Comparison of ENCODE assay signal across 14 cellular contexts in the genomic region with DNA sequence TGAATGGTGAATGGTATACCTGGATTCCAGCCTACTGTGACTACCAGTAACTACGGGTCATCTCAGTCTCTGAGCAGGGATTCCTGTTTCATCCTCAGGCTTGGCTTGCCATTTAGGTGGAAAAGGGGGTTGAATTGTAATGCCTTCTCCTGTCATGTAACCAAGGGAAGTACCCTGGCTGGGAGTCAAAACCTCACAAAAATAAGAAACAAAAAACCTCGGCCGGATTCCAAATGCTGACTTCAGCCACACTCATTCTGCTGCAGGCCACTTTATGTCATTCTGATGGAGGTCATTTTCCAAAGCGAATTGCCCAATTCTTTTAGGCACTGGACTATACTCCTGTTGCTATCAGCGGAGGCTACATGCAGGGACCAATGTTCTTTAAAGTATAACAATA.
DNase-seq lines count a peak whose midpoint lies in the region; ATAC-seq and TF ChIP-seq lines count a peak whose summit lies in the region.
"Had no signal": no experiment of that assay in that cellular context is flagged by ENCODE, and none has a peak within 500 bp of the region (broad histone marks: within the 10 kb centered on the region; RNA-seq: fewer than 3 reads in every experiment).

No MANE protein-coding gene starts in this region.

- no peak for TF ChIP-seq POLR2A in heart left ventricle (IDR thresholded peaks at IDR 0.05)

- peak overlapping the region in 5 of 12 donors; percentile 1 to 37 (median 19) for H3K27ac ChIP-seq in heart left ventricle
- H3K27ac ChIP-seq: brain microvascular endothelial cell, neural progenitor cell, Peyer's patch had no signal

- H3K27me3 ChIP-seq in heart left ventricle: no peaks in the 10 kb centered on the region
- H3K27me3 ChIP-seq: brain microvascular endothelial cell, neural progenitor cell, Peyer's patch had no signal

- H3K9me3 ChIP-seq in heart left ventricle: peaks cover 0 to 3% (median 0%) of the 10 kb centered on the region in 12 donors
- H3K9me3 ChIP-seq: Peyer's patch had no signal

- DNase-seq in GM04504 (ENCODE audit: low read depth): peak; percentile 81
- peak; percentile 92 for DNase-seq in astrocyte of the hippocampus (ENCODE audit: low read depth, low spot score)
- peak in 4 of 5 donors; percentile 37 to 63 (median 54) for DNase-seq in heart left ventricle
- peak; percentile 79 for DNase-seq in stromal cell of bone marrow (ENCODE audit: low read depth)
- no peak for DNase-seq in NCI-H345 treated with DMSO at 0.1 percent for 48 hours (lab: John Stamatoyannopoulos, UW; ENCODE audit: unreplicated experiment)
- no peak for DNase-seq in NCI-H345 (lab: John Stamatoyannopoulos, UW)
- no peak for DNase-seq in DMS 273 treated with DMSO at 0.1 percent for 48 hours (lab: John Stamatoyannopoulos, UW)
- DNase-seq: activated CD4-positive, alpha-beta T cell treated with anti-CD3 and anti-CD28 coated beads for 36 hours; brain microvascular endothelial cell; NCI-H1092; Peyer's patch; T-cell had no signal

- 39 to 56% (median 43%) methylated on average over 5 of the region's 5 CpGs for WGBS in heart left ventricle, 4 donors

- peaks cover 0 to 25% (median 16%) of the 10 kb centered on the region in 12 donors for H3K4me1 ChIP-seq in heart left ventricle
- H3K4me1 ChIP-seq: neural progenitor cell, Peyer's patch had no signal

- intact Hi-C loops in heart left ventricle (cut with DNase I): no loop called here

- ATAC-seq in heart left ventricle: peak; percentile 32 to 87 (median 75)
- ATAC-seq in HG02885 (IDR thresholded peaks at IDR 0.05; ENCODE audit: poor library complexity, unreplicated experiment): no peak
- ATAC-seq: activated CD4-positive, alpha-beta T cell treated with anti-CD3 and anti-CD28 coated beads for 36 hours; T-cell had no signal

- H3K36me3 ChIP-seq in heart left ventricle: no peaks in the 10 kb centered on the region
- H3K36me3 ChIP-seq: brain microvascular endothelial cell, neural progenitor cell, Peyer's patch had no signal

- no peak overlapping the region for H3K4me3 ChIP-seq in heart left ventricle
- H3K4me3 ChIP-seq: neural progenitor cell, Peyer's patch had no signal

- TF ChIP-seq CTCF in heart left ventricle (IDR thresholded peaks at IDR 0.05): no peak

Comparison
In these comparisons a context has a peak if more than half of its experiments do, and no peak if none do; other contexts are left out.
1. DNase-seq: peak in GM04504 (single experiment), astrocyte of the hippocampus (single experiment), heart left ventricle (4 of 5) and stromal cell of bone marrow (single experiment); none in NCI-H345 treated with DMSO at 0.1 percent for 48 hours (single experiment), NCI-H345 (single experiment) and DMS 273 treated with DMSO at 0.1 percent for 48 hours (single experiment).